26 cellular contexts compared by ENCODE assay signal in genomic region chr21:37183749-37184148, GRCh38.
DNase-seq lines count a peak whose midpoint lies in the region; ATAC-seq and TF ChIP-seq lines count a peak whose summit lies in the region.
"Had no signal": no experiment of that assay in that cellular context is flagged by ENCODE, and none has a peak within 500 bp of the region (broad histone marks: within the 10 kb centered on the region; RNA-seq: fewer than 3 reads in every experiment).

No MANE protein-coding gene starts in this region.

- peak; percentile 34 for ATAC-seq in activated CD8-positive, alpha-beta T cell treated with anti-CD3 and anti-CD28 coated beads for 36 hours
- no peak for ATAC-seq in activated CD8-positive, alpha-beta T cell treated with anti-CD3 and anti-CD28 coated beads, Interleukin-2, amount 10 ng/mL, durations not matched to agents 7 days and 5 days
- ATAC-seq in natural killer cell, result no peak
- no peak for ATAC-seq in natural killer cell treated with Interleukin-12 subunit alpha and Interleukin-12 subunit beta and Interleukin-15 and Interleukin-18, amount 100 ng/mL, for 72 hours
- ATAC-seq in stimulated activated memory B cell treated with anti-CD40 and anti-IgM and Interleukin-4, amounts not matched to agents 10 μg/mL and 1 μg/mL and 100 μg/mL, for 72 hours, result no peak
- ATAC-seq: PC-3, Right ventricle myocardium inferior had no signal

- H3K36me3 Mint-ChIP-seq in activated CD8-positive, alpha-beta T cell treated with anti-CD3 and anti-CD28 coated beads for 36 hours (ENCODE audit: low read depth), result peaks cover 44% of the 10 kb centered on the region
- peaks cover 37% of the 10 kb centered on the region for H3K36me3 Mint-ChIP-seq in activated CD8-positive, alpha-beta T cell treated with anti-CD3 and anti-CD28 coated beads, Interleukin-2, amount 10 ng/mL, durations not matched to agents 7 days and 5 days (ENCODE audit: low read depth)
- peaks cover 27% of the 10 kb centered on the region for H3K36me3 Mint-ChIP-seq in natural killer cell
- H3K36me3 Mint-ChIP-seq in natural killer cell treated with Interleukin-12 subunit alpha and Interleukin-12 subunit beta and Interleukin-15 and Interleukin-18, amount 100 ng/mL, for 72 hours, result peaks cover 33% of the 10 kb centered on the region
- H3K36me3 Mint-ChIP-seq in activated naive CD8-positive, alpha-beta T cell treated with anti-CD3 and anti-CD28 coated beads for 36 hours, result peaks cover 27% of the 10 kb centered on the region
- H3K36me3 Mint-ChIP-seq in stimulated activated memory B cell treated with anti-CD40 and anti-IgM and Interleukin-4, amounts not matched to agents 10 μg/mL and 1 μg/mL and 100 μg/mL, for 72 hours, result peaks cover 53% of the 10 kb centered on the region

- H3K27me3 Mint-ChIP-seq in activated CD8-positive, alpha-beta T cell treated with anti-CD3 and anti-CD28 coated beads for 36 hours, result no peaks in the 10 kb centered on the region
- H3K27me3 Mint-ChIP-seq in activated CD8-positive, alpha-beta T cell treated with anti-CD3 and anti-CD28 coated beads, Interleukin-2, amount 10 ng/mL, durations not matched to agents 7 days and 5 days (ENCODE audit: low read depth), result no peaks in the 10 kb centered on the region
- H3K27me3 Mint-ChIP-seq in natural killer cell (ENCODE audit: low read depth in 2 of 2), result no peaks in the 10 kb centered on the region
- H3K27me3 Mint-ChIP-seq in natural killer cell treated with Interleukin-12 subunit alpha and Interleukin-12 subunit beta and Interleukin-15 and Interleukin-18, amount 100 ng/mL, for 72 hours, result no peaks in the 10 kb centered on the region
- H3K27me3 Mint-ChIP-seq in activated naive CD8-positive, alpha-beta T cell treated with anti-CD3 and anti-CD28 coated beads for 36 hours, result no peaks in the 10 kb centered on the region
- H3K27me3 Mint-ChIP-seq in stimulated activated memory B cell treated with anti-CD40 and anti-IgM and Interleukin-4, amounts not matched to agents 10 μg/mL and 1 μg/mL and 100 μg/mL, for 72 hours, result no peaks in the 10 kb centered on the region
- H3K27me3 Mint-ChIP-seq: CD4-positive, alpha-beta memory T cell had no signal

- intact Hi-C loops in activated CD8-positive, alpha-beta T cell treated with anti-CD3 and anti-CD28 coated beads for 36 hours (cut with micrococcal nuclease), result no loop called here
- intact Hi-C loops in natural killer cell (cut with micrococcal nuclease), result no loop called here

- H3K9me3 Mint-ChIP-seq in activated CD8-positive, alpha-beta T cell treated with anti-CD3 and anti-CD28 coated beads for 36 hours, result peaks cover 4% of the 10 kb centered on the region
- no peaks in the 10 kb centered on the region for H3K9me3 Mint-ChIP-seq in activated CD8-positive, alpha-beta T cell treated with anti-CD3 and anti-CD28 coated beads, Interleukin-2, amount 10 ng/mL, durations not matched to agents 7 days and 5 days (ENCODE audit: insufficient read depth)
- no peaks in the 10 kb centered on the region for H3K9me3 Mint-ChIP-seq in natural killer cell
- no peaks in the 10 kb centered on the region for H3K9me3 Mint-ChIP-seq in natural killer cell treated with Interleukin-12 subunit alpha and Interleukin-12 subunit beta and Interleukin-15 and Interleukin-18, amount 100 ng/mL, for 72 hours
- H3K9me3 Mint-ChIP-seq in activated naive CD8-positive, alpha-beta T cell treated with anti-CD3 and anti-CD28 coated beads for 36 hours, result peaks cover 5% of the 10 kb centered on the region
- H3K9me3 Mint-ChIP-seq in stimulated activated memory B cell treated with anti-CD40 and anti-IgM and Interleukin-4, amounts not matched to agents 10 μg/mL and 1 μg/mL and 100 μg/mL, for 72 hours, result peaks cover 6% of the 10 kb centered on the region

- no peak overlapping the region for H3K4me3 Mint-ChIP-seq in activated CD8-positive, alpha-beta T cell treated with anti-CD3 and anti-CD28 coated beads for 36 hours
- H3K4me3 Mint-ChIP-seq in activated CD8-positive, alpha-beta T cell treated with anti-CD3 and anti-CD28 coated beads, Interleukin-2, amount 10 ng/mL, durations not matched to agents 7 days and 5 days, result no peak overlapping the region
- H3K4me3 Mint-ChIP-seq in natural killer cell, result no peak overlapping the region
- H3K4me3 Mint-ChIP-seq in natural killer cell treated with Interleukin-12 subunit alpha and Interleukin-12 subunit beta and Interleukin-15 and Interleukin-18, amount 100 ng/mL, for 72 hours, result no peak overlapping the region
- H3K4me3 Mint-ChIP-seq in activated naive CD8-positive, alpha-beta T cell treated with anti-CD3 and anti-CD28 coated beads for 36 hours, result no peak overlapping the region
- H3K4me3 Mint-ChIP-seq in stimulated activated memory B cell treated with anti-CD40 and anti-IgM and Interleukin-4, amounts not matched to agents 10 μg/mL and 1 μg/mL and 100 μg/mL, for 72 hours, result no peak overlapping the region
- H3K4me3 Mint-ChIP-seq: CD4-positive, alpha-beta memory T cell had no signal

- peaks cover 16% of the 10 kb centered on the region for H3K4me1 Mint-ChIP-seq in activated CD8-positive, alpha-beta T cell treated with anti-CD3 and anti-CD28 coated beads for 36 hours (ENCODE audit: low read depth)
- peaks cover 13% of the 10 kb centered on the region for H3K4me1 Mint-ChIP-seq in activated CD8-positive, alpha-beta T cell treated with anti-CD3 and anti-CD28 coated beads, Interleukin-2, amount 10 ng/mL, durations not matched to agents 7 days and 5 days (ENCODE audit: low read depth)
- no peaks in the 10 kb centered on the region for H3K4me1 Mint-ChIP-seq in natural killer cell
- peaks cover 3 to 10% of the 10 kb centered on the region in 2 donors for H3K4me1 Mint-ChIP-seq in natural killer cell treated with Interleukin-12 subunit alpha and Interleukin-12 subunit beta and Interleukin-15 and Interleukin-18, amount 100 ng/mL, for 72 hours (ENCODE audit: low read depth in 2 of 2)
- H3K4me1 Mint-ChIP-seq in activated naive CD8-positive, alpha-beta T cell treated with anti-CD3 and anti-CD28 coated beads for 36 hours, result peaks cover 9% of the 10 kb centered on the region
- peaks cover 14% of the 10 kb centered on the region for H3K4me1 Mint-ChIP-seq in stimulated activated memory B cell treated with anti-CD40 and anti-IgM and Interleukin-4, amounts not matched to agents 10 μg/mL and 1 μg/mL and 100 μg/mL, for 72 hours

- peak overlapping the region; percentile 43 for H3K27ac Mint-ChIP-seq in activated CD8-positive, alpha-beta T cell treated with anti-CD3 and anti-CD28 coated beads for 36 hours
- no peak overlapping the region for H3K27ac Mint-ChIP-seq in activated CD8-positive, alpha-beta T cell treated with anti-CD3 and anti-CD28 coated beads, Interleukin-2, amount 10 ng/mL, durations not matched to agents 7 days and 5 days
- H3K27ac Mint-ChIP-seq in natural killer cell, result peak overlapping the region; percentile 53 to 54
- H3K27ac Mint-ChIP-seq in natural killer cell treated with Interleukin-12 subunit alpha and Interleukin-12 subunit beta and Interleukin-15 and Interleukin-18, amount 100 ng/mL, for 72 hours, result no peak overlapping the region
- peak overlapping the region; percentile 52 for H3K27ac Mint-ChIP-seq in activated naive CD8-positive, alpha-beta T cell treated with anti-CD3 and anti-CD28 coated beads for 36 hours
- peak overlapping the region; percentile 51 for H3K27ac Mint-ChIP-seq in stimulated activated memory B cell treated with anti-CD40 and anti-IgM and Interleukin-4, amounts not matched to agents 10 μg/mL and 1 μg/mL and 100 μg/mL, for 72 hours

- DNase-seq in activated CD8-positive, alpha-beta T cell treated with anti-CD3 and anti-CD28 coated beads for 36 hours, result peak; percentile 29
- DNase-seq in activated CD8-positive, alpha-beta T cell treated with anti-CD3 and anti-CD28 coated beads, Interleukin-2, amount 10 ng/mL, durations not matched to agents 7 days and 5 days, result no peak
- no peak for DNase-seq in natural killer cell
- no peak for DNase-seq in natural killer cell treated with Interleukin-12 subunit alpha and Interleukin-12 subunit beta and Interleukin-15 and Interleukin-18, amount 100 ng/mL, for 72 hours (ENCODE audit: low spot score)
- DNase-seq in activated naive CD8-positive, alpha-beta T cell treated with anti-CD3 and anti-CD28 coated beads for 36 hours, result no peak
- DNase-seq in foreskin fibroblast, result no peak
- DNase-seq in AG08396 (ENCODE audit: low spot score), result no peak
- DNase-seq: AML-193; Caco-2; CD4-positive, alpha-beta memory T cell; HCEC 1CT; IMR-90; KG1; MG63; NCI-H1417; NCI-H1694; NCI-H2029 treated with DMSO at 0.1 percent for 48 hours; NCI-H446 treated with DMSO at 0.1 percent for 48 hours; NCI-H526; NCI-H82; NK-92 treated with Interleukin-12 subunit alpha and Interleukin-12 subunit beta, amount 100 ng/mL, for 24 hours; PC-3; SJCRH30 had no signal

- TF ChIP-seq CTCF in activated CD8-positive, alpha-beta T cell treated with anti-CD3 and anti-CD28 coated beads for 36 hours (IDR thresholded peaks at IDR 0.05), result no peak
- TF ChIP-seq CTCF in natural killer cell (IDR thresholded peaks at IDR 0.05) (no peak), foreskin fibroblast (IDR thresholded peaks at IDR 0.05; ENCODE audit: low read depth, low read length) (no peak)

- POLR2A ChIA-PET in activated CD8-positive, alpha-beta T cell treated with anti-CD3 and anti-CD28 coated beads for 36 hours (lab: Charles Lee), result no interaction called here
- POLR2A ChIA-PET in activated CD8-positive, alpha-beta T cell treated with anti-CD3 and anti-CD28 coated beads, Interleukin-2, amount 10 ng/mL, durations not matched to agents 7 days and 5 days (lab: Charles Lee), result no interaction called here

- CTCF ChIA-PET in activated CD8-positive, alpha-beta T cell treated with anti-CD3 and anti-CD28 coated beads for 36 hours (lab: Charles Lee), result interaction anchor here (0.7 to 1.2 kb wide), 3 partner anchors 11 to 142 kb away, joined by 3 to 5 read pairs (median 3); no protein-coding TSS in a partner anchor
- CTCF ChIA-PET in activated CD8-positive, alpha-beta T cell treated with anti-CD3 and anti-CD28 coated beads, Interleukin-2, amount 10 ng/mL, durations not matched to agents 7 days and 5 days (lab: Charles Lee), result no interaction called here

- no peak overlapping the region for H3K4me3 ChIP-seq in foreskin fibroblast (ENCODE audit: low read depth in 1 of 2, low read length in 2 of 2)
- H3K4me3 ChIP-seq: BLaER1 treated with 17β-estradiol and CSF1 and Interleukin-3, amounts not matched to agents 10 nM and 100 nM; MG63; SJCRH30 had no signal

Comparison
In these comparisons a context has a peak if more than half of its experiments do, and no peak if none do; other contexts are left out.
1. H3K27ac Mint-ChIP-seq: peak in activated CD8-positive, alpha-beta T cell treated with anti-CD3 and anti-CD28 coated beads for 36 hours (single experiment), natural killer cell (2 of 2), activated naive CD8-positive, alpha-beta T cell treated with anti-CD3 and anti-CD28 coated beads for 36 hours (single experiment) and stimulated activated memory B cell treated with anti-CD40 and anti-IgM and Interleukin-4, amounts not matched to agents 10 μg/mL and 1 μg/mL and 100 μg/mL, for 72 hours (single experiment); none in activated CD8-positive, alpha-beta T cell treated with anti-CD3 and anti-CD28 coated beads, Interleukin-2, amount 10 ng/mL, durations not matched to agents 7 days and 5 days (single experiment) and natural killer cell treated with Interleukin-12 subunit alpha and Interleukin-12 subunit beta and Interleukin-15 and Interleukin-18, amount 100 ng/mL, for 72 hours (0 of 2).